ENCODE assay signal across 8 cellular contexts in genomic region chr5:126852104-126852531, GRCh38.
DNase-seq lines count a peak whose midpoint lies in the region; ATAC-seq, FAIRE-seq and TF ChIP-seq lines count a peak whose summit lies in the region.

No MANE protein-coding gene starts in this region.

- 95% methylated on average over 3 of the region's 3 CpGs for WGBS in mammary epithelial cell (ENCODE audit: low coverage, missing lambda C conversion rate)
- 85% methylated on average over 3 of the region's 3 CpGs; no CpG with 5 or more reads in 1 of the 2 experiments for WGBS in H1 (ENCODE audit: extremely low coverage in 1 of 2, insufficient coverage in 1 of 2, insufficient read length in 1 of 2, insufficient replicate concordance in 2 of 2, low coverage in 1 of 2, low lambda C conversion rate in 2 of 2, missing lambda C conversion rate in 1 of 2), 2 experiments
- WGBS in mesendoderm (ENCODE audit: extremely low coverage, insufficient coverage, low lambda C conversion rate): no CpG with 5 or more reads among the region's 3 CpGs

- no peaks in the 10 kb centered on the region; the same call in 1 of the 2 replicates for H3K79me1 ChIP-seq in H1 (ENCODE audit: low read depth, low read length)
- H3K79me1 ChIP-seq in mesendoderm (ENCODE audit: low read length): peaks cover 6% of the 10 kb centered on the region

- POLR2A ChIA-PET in MCF 10A (lab: Yijun Ruan, JAX): no interaction called here
- POLR2A ChIA-PET in H1 (lab: Charles Lee; ENCODE audit: partially characterized antibody): interaction anchor here (1.1 to 1.5 kb wide), 3 partner anchors 10 to 17 kb away, joined by 3 read pairs; no protein-coding TSS in a partner anchor

- H2BK5ac ChIP-seq in H1 (ENCODE audit: low read depth, low read length): peak overlapping the region; percentile 74; the same call in 1 of the 2 replicates
- no peak overlapping the region for H2BK5ac ChIP-seq in mesendoderm (ENCODE audit: low read length)

- TF ChIP-seq POLR2A in H1 (IDR thresholded peaks at IDR 0.05; ENCODE audit: control extremely low read depth in 1 of 2, low read depth in 2 of 2, low read length in 2 of 2): no peak

- TF ChIP-seq EP300 in H1 (IDR thresholded peaks at IDR 0.05; ENCODE audit: borderline replicate concordance in 1 of 2, low read depth in 2 of 2, low read length in 2 of 2): no peak

- H3K27ac ChIP-seq in mammary epithelial cell (ENCODE audit: insufficient read depth, low read depth, low read length) (no peak overlapping the region), H1 (ENCODE audit: low read depth, low read length) (no peak overlapping the region), mesendoderm (ENCODE audit: low read depth, low read length) (no peak overlapping the region)

- TF ChIP-seq RAD21 in H1 (IDR thresholded peaks at IDR 0.05 in 1 of 2, conservative IDR thresholded peaks at IDR 0.05 in 1 of 2; ENCODE audit: low read depth in 2 of 2, low read length in 2 of 2): no peak

- H4K5ac ChIP-seq in H1 (ENCODE audit: insufficient read length, low read depth, low read length) (peak overlapping the region; percentile 10), mesendoderm (ENCODE audit: low read length) (no peak overlapping the region)

- in situ Hi-C loops in mammary epithelial cell (cut with MboI; ENCODE audit: low sequenced_read_pairs in 2 of 2): loop anchor here in 1 of 2 donors (10.0 to 25.0 kb wide), 2 partner anchors 443 to 635 kb away; partner anchors contain the start of gene MEGF10

- no peak overlapping the region for H3K4me3 ChIP-seq in mammary epithelial cell (replicated peaks in 1 of 3; ENCODE audit: insufficient read depth in 1 of 3, low read depth in 2 of 3, low read length in 3 of 3)
- H3K4me3 ChIP-seq in H1 (ENCODE audit: extremely low read depth in 1 of 4, insufficient read depth in 2 of 4, low read depth in 3 of 4, low read length in 4 of 4): no peak overlapping the region
- H3K4me3 ChIP-seq in mesendoderm (ENCODE audit: low read length): no peak overlapping the region

- no peak overlapping the region for H3K4me2 ChIP-seq in mammary epithelial cell (ENCODE audit: insufficient read depth, low read depth, low read length)
- H3K4me2 ChIP-seq in H1 (ENCODE audit: insufficient read depth in 1 of 2, low read depth in 2 of 2, low read length in 2 of 2): no peak overlapping the region
- H3K4me2 ChIP-seq in mesendoderm (ENCODE audit: low read length): no peak overlapping the region

- H3K23ac ChIP-seq in H1 (ENCODE audit: insufficient read length) (no peak overlapping the region), mesendoderm (ENCODE audit: low read length) (no peak overlapping the region)

- H3K9me3 Mint-ChIP-seq in MCF 10A (ENCODE audit: unreplicated experiment): no peaks in the 10 kb centered on the region
- H3K9me3 Mint-ChIP-seq in stimulated activated naive CD8-positive, alpha-beta T cell treated with anti-CD3 and anti-CD28 coated beads, Interleukin-15, amount 100 ng/mL, for 72 hours: no peaks in the 10 kb centered on the region

- BruUV-seq in MCF 10A (replicated peaks; lab: Mats Ljungman, UMichigan) (no TSS peak), mammary epithelial cell (replicated peaks; lab: Mats Ljungman, UMichigan) (no TSS peak)

- H3K27me3 Mint-ChIP-seq in MCF 10A (ENCODE audit: insufficient read depth, unreplicated experiment): no peaks in the 10 kb centered on the region
- H3K27me3 Mint-ChIP-seq in stimulated activated naive CD8-positive, alpha-beta T cell treated with anti-CD3 and anti-CD28 coated beads, Interleukin-15, amount 100 ng/mL, for 72 hours: no peaks in the 10 kb centered on the region

- H4K8ac ChIP-seq in H1 (ENCODE audit: extremely low read depth, insufficient read depth, low read length): no peak overlapping the region
- no peak overlapping the region for H4K8ac ChIP-seq in mesendoderm (ENCODE audit: low read depth, low read length)

- dilution Hi-C loops in mammary epithelial cell (cut with HindIII; ENCODE audit: low sequenced_read_pairs): no loop called here

- no peak overlapping the region for H3K27ac Mint-ChIP-seq in MCF 10A (ENCODE audit: low read depth, unreplicated experiment)
- peak overlapping the region; percentile 59 to 75 for H3K27ac Mint-ChIP-seq in stimulated activated naive CD8-positive, alpha-beta T cell treated with anti-CD3 and anti-CD28 coated beads, Interleukin-15, amount 100 ng/mL, for 72 hours

- 0 out of 2 replicates have a peak overlapping the region, but pooled peaks have one; percentile 88 for H2BK12ac ChIP-seq in H1 (ENCODE audit: low read depth, low read length)

- H3K36me3 ChIP-seq in mammary epithelial cell (ENCODE audit: insufficient read depth, low read length) (no peaks in the 10 kb centered on the region), H1 (ENCODE audit: control insufficient read depth in 2 of 4, insufficient read depth in 4 of 4, low read length in 3 of 4) (peaks cover 0 to 10% (median 2%) of the 10 kb centered on the region in 4 experiments; a peak in 3 of 8 replicates), mesendoderm (ENCODE audit: control insufficient read depth, insufficient read depth, low read length) (no peaks in the 10 kb centered on the region)

- H3K27me3 ChIP-seq in mammary epithelial cell (ENCODE audit: insufficient read depth, low read length): no peaks in the 10 kb centered on the region
- H3K27me3 ChIP-seq in H1 (replicated peaks in 1 of 4; ENCODE audit: control insufficient read depth in 3 of 4, extremely low read depth in 1 of 4, insufficient read depth in 3 of 4, low read length in 3 of 4): no peaks in the 10 kb centered on the region
- no peaks in the 10 kb centered on the region for H3K27me3 ChIP-seq in mesendoderm (ENCODE audit: insufficient read depth, low read length, poor library complexity)

- peak; percentile 58 for ATAC-seq in HG03196 (IDR thresholded peaks at IDR 0.05; ENCODE audit: unreplicated experiment)
- ATAC-seq in stimulated activated naive CD8-positive, alpha-beta T cell treated with anti-CD3 and anti-CD28 coated beads, Interleukin-15, amount 100 ng/mL, for 72 hours: peak; percentile 69

- H2BK15ac ChIP-seq in H1 (ENCODE audit: low read length): peak overlapping the region; percentile 89; the same call in 1 of the 2 replicates
- no peak overlapping the region for H2BK15ac ChIP-seq in mesendoderm (replicated peaks; ENCODE audit: low read depth)

- H3K23me2 ChIP-seq in H1 (ENCODE audit: low read depth, low read length): no peaks in the 10 kb centered on the region

- no peak overlapping the region for H3K4me3 Mint-ChIP-seq in MCF 10A (ENCODE audit: unreplicated experiment)
- peak overlapping the region; percentile 37 to 80 for H3K4me3 Mint-ChIP-seq in stimulated activated naive CD8-positive, alpha-beta T cell treated with anti-CD3 and anti-CD28 coated beads, Interleukin-15, amount 100 ng/mL, for 72 hours

- intact Hi-C loops in MCF 10A (cut with micrococcal nuclease): loop anchor here (1.0 kb wide), 1 partner anchor 36 kb away; no protein-coding TSS in a partner anchor
- intact Hi-C loops in mammary epithelial cell (cut with micrococcal nuclease): no loop called here

- H3K4me1 ChIP-seq in mammary epithelial cell (ENCODE audit: insufficient read depth, low read length) (no peaks in the 10 kb centered on the region), H1 (replicated peaks in 1 of 4; ENCODE audit: control insufficient read depth in 3 of 4, insufficient read depth in 4 of 4, low read length in 3 of 4) (peaks cover 3 to 13% (median 11%) of the 10 kb centered on the region in 4 experiments), mesendoderm (ENCODE audit: control insufficient read depth, low read depth, low read length) (peaks cover 9% of the 10 kb centered on the region)

- no peak for FAIRE-seq in H1 (lab: Jason Lieb, UNC)

- no peaks in the 10 kb centered on the region for H4K20me1 ChIP-seq in mammary epithelial cell (ENCODE audit: insufficient read depth, low read length)
- H4K20me1 ChIP-seq in H1 (replicated peaks in 1 of 2; ENCODE audit: control insufficient read depth in 1 of 2, insufficient read depth in 2 of 2, low read length in 2 of 2): no peaks in the 10 kb centered on the region

- CTCF ChIA-PET in MCF 10A (lab: Yijun Ruan, JAX): interaction anchor here (0.6 kb wide), 1 partner anchor 1865 kb away, joined by 3 read pairs; no protein-coding TSS in a partner anchor
- CTCF ChIA-PET in mammary epithelial cell (lab: Charles Lee; ENCODE audit: low non-redundant PET): no interaction called here
- CTCF ChIA-PET in H1 (lab: Charles Lee; ENCODE audit: partially characterized antibody): interaction anchor here (0.7 kb wide), 1 partner anchor 177 kb away, joined by 3 read pairs; no protein-coding TSS in a partner anchor

- TF ChIP-seq CTCF in MCF 10A (IDR thresholded peaks at IDR 0.05; ENCODE audit: unreplicated experiment): no peak
- no peak for TF ChIP-seq CTCF in mammary epithelial cell (conservative IDR thresholded peaks at IDR 0.05 in 1 of 2, IDR thresholded peaks at IDR 0.05 in 1 of 2; ENCODE audit: extremely low read depth in 1 of 2, insufficient read depth in 1 of 2, low read depth in 1 of 2, low read length in 2 of 2)
- no peak for TF ChIP-seq CTCF in H1 (IDR thresholded peaks at IDR 0.05; ENCODE audit: control extremely low read depth in 1 of 3, insufficient read depth in 1 of 3, low read depth in 1 of 3, low read length in 3 of 3)

- no peaks in the 10 kb centered on the region for H3K36me3 Mint-ChIP-seq in MCF 10A (ENCODE audit: insufficient read depth, unreplicated experiment)

- H3K9me3 ChIP-seq in mammary epithelial cell (replicated peaks; ENCODE audit: insufficient read depth, low read length) (no peaks in the 10 kb centered on the region), H1 (ENCODE audit: insufficient read depth in 2 of 2, low read depth in 1 of 2, low read length in 1 of 2) (peaks cover 0 to 4% of the 10 kb centered on the region in 2 experiments; a peak in 1 of 4 replicates)

- H2BK120ac ChIP-seq in H1 (replicated peaks; ENCODE audit: low read depth, low read length) (no peak overlapping the region), mesendoderm (ENCODE audit: low read depth, low read length) (no peak overlapping the region)

- H2AFZ ChIP-seq in mammary epithelial cell (ENCODE audit: low read depth, low read length) (no peak overlapping the region), H1 (ENCODE audit: low read length) (no peak overlapping the region)

- H3K79me2 ChIP-seq in mammary epithelial cell (ENCODE audit: insufficient read depth, low read length): no peaks in the 10 kb centered on the region
- H3K79me2 ChIP-seq in H1 (ENCODE audit: control insufficient read depth in 1 of 2, insufficient read depth in 2 of 2, low read length in 2 of 2): peaks cover 0 to 10% of the 10 kb centered on the region in 2 experiments; a peak in 2 of 4 replicates
- H3K79me2 ChIP-seq in mesendoderm (ENCODE audit: control insufficient read depth, insufficient read depth, low read length): peaks cover 3% of the 10 kb centered on the region

- H3K9ac ChIP-seq in mammary epithelial cell (ENCODE audit: insufficient read depth, low read length) (no peak overlapping the region), H1 (replicated peaks in 1 of 4; ENCODE audit: extremely low read depth in 1 of 4, low read depth in 3 of 4, low read length in 3 of 4) (no peak overlapping the region), mesendoderm (ENCODE audit: low read length) (no peak overlapping the region)

- no peak overlapping the region for H2BK20ac ChIP-seq in H1 (ENCODE audit: low read length)

- peak overlapping the region; percentile 22 for H4K91ac ChIP-seq in H1 (replicated peaks; ENCODE audit: insufficient read length, low read length)

- H3K4ac ChIP-seq in H1 (replicated peaks; ENCODE audit: insufficient read length, low read depth, low read length): peak overlapping the region; percentile 65
- no peak overlapping the region for H3K4ac ChIP-seq in mesendoderm (ENCODE audit: low read depth, low read length)

- H2AK5ac ChIP-seq in H1 (ENCODE audit: low read depth, low read length) (no peak overlapping the region), mesendoderm (ENCODE audit: low read length) (no peak overlapping the region)

- H3K14ac ChIP-seq in H1 (ENCODE audit: insufficient read length): no peak overlapping the region

- no peaks in the 10 kb centered on the region for H3K4me1 Mint-ChIP-seq in MCF 10A (ENCODE audit: insufficient read depth, unreplicated experiment)
- H3K4me1 Mint-ChIP-seq in stimulated activated naive CD8-positive, alpha-beta T cell treated with anti-CD3 and anti-CD28 coated beads, Interleukin-15, amount 100 ng/mL, for 72 hours: peaks cover 44% of the 10 kb centered on the region

- DNase-seq in MCF 10A (ENCODE audit: unreplicated experiment) (peak; percentile 15), mammary epithelial cell (no peak), H1 (ENCODE audit: low read depth in 1 of 2, low spot score in 2 of 2) (peak in 1 of 2 experiments; percentile 37), SKM-1 (lab: John Stamatoyannopoulos, UW; ENCODE audit: unreplicated experiment) (no peak), mesendoderm (no peak)
- no peak for DNase-seq in stimulated activated naive CD8-positive, alpha-beta T cell treated with anti-CD3 and anti-CD28 coated beads, Interleukin-15, amount 100 ng/mL, for 72 hours
- DNase-seq in stimulated activated CD4-positive, alpha-beta T cell treated with anti-CD3 and anti-CD28 coated beads, Interleukin-12 subunit alpha, Interleukin-12 subunit beta, amount 100 ng/mL, for 4 hours: no peak

- H3K18ac ChIP-seq in H1 (ENCODE audit: extremely low read depth, low read length): no peak overlapping the region
- H3K18ac ChIP-seq in mesendoderm (ENCODE audit: low read length): no peak overlapping the region

- H3K56ac ChIP-seq in H1 (replicated peaks; ENCODE audit: insufficient read length, low read depth, low read length) (no peak overlapping the region), mesendoderm (ENCODE audit: low read length) (no peak overlapping the region)
